8 cellular contexts compared by ENCODE assay signal in the genomic region with DNA sequence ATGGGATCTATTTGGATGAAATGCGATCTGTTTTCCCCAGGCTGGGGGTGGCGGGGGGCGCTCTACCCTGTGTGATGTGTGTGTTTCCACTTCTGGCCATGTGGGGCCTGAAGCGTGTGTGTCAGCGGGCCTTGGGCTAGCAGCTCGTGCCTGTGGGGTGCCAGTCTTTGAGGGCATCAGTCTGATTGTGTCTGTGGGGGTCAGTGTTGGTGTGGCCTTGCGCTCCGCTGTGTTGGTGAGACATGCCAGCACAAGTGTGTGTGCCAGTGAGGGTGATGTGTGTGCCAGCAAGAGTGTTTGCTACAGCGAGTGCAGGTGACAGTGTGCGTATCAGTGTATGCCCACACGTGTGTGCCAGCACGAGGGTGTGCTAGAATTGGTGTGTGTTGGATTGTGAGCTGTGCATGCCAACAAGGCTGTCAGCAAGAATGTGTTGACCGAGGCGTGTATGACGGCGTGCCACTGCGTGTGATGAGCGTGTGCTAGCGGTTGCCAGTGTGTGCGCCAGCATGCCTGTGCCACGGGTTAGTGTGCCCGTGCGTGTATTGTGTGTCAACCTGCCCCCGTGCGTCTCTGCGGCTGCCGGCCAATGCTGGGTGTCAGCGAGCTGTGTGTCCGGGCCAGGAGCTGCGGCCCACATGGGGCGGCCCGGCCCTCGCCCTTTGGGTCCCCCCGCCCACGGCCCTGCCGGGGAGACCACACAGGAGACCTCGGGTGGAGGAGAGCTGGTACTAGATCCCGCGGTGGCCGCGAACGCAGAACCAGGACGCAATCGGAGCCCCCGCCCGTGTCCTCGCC. TPM values are rescaled to one million over a fixed set of nuclear protein-coding genes. Genes with fewer than 3 reads are reported as not detected.
A peak's percentile ranks its signal among the peaks of the same experiment; 100 is the strongest.
DNase-seq lines count a peak whose midpoint lies in the region; ATAC-seq and TF ChIP-seq lines count a peak whose summit lies in the region.

No MANE protein-coding gene starts in this region.

- H3K9me3 ChIP-seq in CD4-positive, CD25-positive, alpha-beta regulatory T cell (ENCODE audit: control insufficient read depth in 2 of 2, low read length in 2 of 2) = no peaks in the 10 kb centered on the region
- H3K9me3 ChIP-seq in ectodermal cell (ENCODE audit: control insufficient read depth, low read length) = no peaks in the 10 kb centered on the region
- no peaks in the 10 kb centered on the region for H3K9me3 ChIP-seq in suprapubic skin

- no peaks in the 10 kb centered on the region for H3K36me3 ChIP-seq in CD4-positive, CD25-positive, alpha-beta regulatory T cell (ENCODE audit: control insufficient read depth, insufficient read depth, low read length)
- H3K36me3 ChIP-seq in ectodermal cell (ENCODE audit: control insufficient read depth, insufficient read depth, low read length) = no peaks in the 10 kb centered on the region
- no peaks in the 10 kb centered on the region for H3K36me3 ChIP-seq in suprapubic skin

- DNase-seq in CD4-positive, CD25-positive, alpha-beta regulatory T cell = peak in 2 of 3 donors; percentile 52 to 66
- DNase-seq in KBM-7 (peak; percentile 71), mesothelial cell of epicardium (ENCODE audit: low spot score in 2 of 2, unreplicated experiment in 2 of 2) (peak in 1 of 2 experiments; percentile 44), suprapubic skin (ENCODE audit: low spot score in 2 of 2) (peak in 1 of 2 donors; percentile 87)
- DNase-seq in activated CD4-positive, alpha-beta T cell treated with anti-CD3 and anti-CD28 coated beads, Interleukin-2, amount 10 ng/mL, durations not matched to agents 24 days and 14 days = peak; percentile 75

- intact Hi-C loops in activated CD4-positive, alpha-beta T cell treated with anti-CD3 and anti-CD28 coated beads, Interleukin-2, amount 10 ng/mL, durations not matched to agents 24 days and 14 days (cut with micrococcal nuclease) = loop anchor here (1.0 to 5.0 kb wide), 2 partner anchors 22 to 36 kb away; no protein-coding TSS in a partner anchor

- H3K27me3 Mint-ChIP-seq in CD4-positive, CD25-positive, alpha-beta regulatory T cell = no peaks in the 10 kb centered on the region
- no peaks in the 10 kb centered on the region for H3K27me3 Mint-ChIP-seq in activated CD4-positive, alpha-beta T cell treated with anti-CD3 and anti-CD28 coated beads, Interleukin-2, amount 10 ng/mL, durations not matched to agents 24 days and 14 days
- peaks cover 12% of the 10 kb centered on the region for H3K27me3 Mint-ChIP-seq in mesothelial cell of epicardium (ENCODE audit: low read depth)

- H3K27ac ChIP-seq in CD4-positive, CD25-positive, alpha-beta regulatory T cell (ENCODE audit: insufficient read depth, low read length, poor library complexity, severe bottlenecking) = peak overlapping the region; percentile 87
- H3K27ac ChIP-seq in ectodermal cell (ENCODE audit: insufficient read depth, low read depth, low read length, poor library complexity, severe bottlenecking) = no peak overlapping the region
- H3K27ac ChIP-seq in suprapubic skin = peak overlapping the region; percentile 90

- TF ChIP-seq EP300 in suprapubic skin (IDR thresholded peaks at IDR 0.05) = no peak

- ATAC-seq in CD4-positive, CD25-positive, alpha-beta regulatory T cell (ENCODE audit: low read depth in 2 of 2) = peak; percentile 18 to 40
- ATAC-seq in HG03045 (IDR thresholded peaks at IDR 0.05; ENCODE audit: unreplicated experiment) (no peak), GM21390 (IDR thresholded peaks at IDR 0.05; ENCODE audit: unreplicated experiment) (no peak)

- peak overlapping the region; percentile 88 to 99 (median 93) for H3K4me3 Mint-ChIP-seq in CD4-positive, CD25-positive, alpha-beta regulatory T cell
- H3K4me3 Mint-ChIP-seq in activated CD4-positive, alpha-beta T cell treated with anti-CD3 and anti-CD28 coated beads, Interleukin-2, amount 10 ng/mL, durations not matched to agents 24 days and 14 days = peak overlapping the region; percentile 79
- H3K4me3 Mint-ChIP-seq in mesothelial cell of epicardium = peak overlapping the region; percentile 72

- no peaks in the 10 kb centered on the region for H3K36me3 Mint-ChIP-seq in CD4-positive, CD25-positive, alpha-beta regulatory T cell
- no peaks in the 10 kb centered on the region for H3K36me3 Mint-ChIP-seq in activated CD4-positive, alpha-beta T cell treated with anti-CD3 and anti-CD28 coated beads, Interleukin-2, amount 10 ng/mL, durations not matched to agents 24 days and 14 days (ENCODE audit: low read depth)
- no peaks in the 10 kb centered on the region for H3K36me3 Mint-ChIP-seq in mesothelial cell of epicardium

- peak overlapping the region; percentile 20 for H3K4me3 ChIP-seq in CD4-positive, CD25-positive, alpha-beta regulatory T cell (ENCODE audit: low read depth, low read length)
- H3K4me3 ChIP-seq in ectodermal cell (ENCODE audit: insufficient read depth, low read depth, low read length) (peak overlapping the region; percentile 62), suprapubic skin (peak overlapping the region; percentile 60)

- TF ChIP-seq CTCF in mesothelial cell of epicardium (IDR thresholded peaks at IDR 0.05; ENCODE audit: unreplicated experiment) (no peak), suprapubic skin (IDR thresholded peaks at IDR 0.05) (no peak)

- in situ Hi-C loops in KBM-7 (cut with MboI; ENCODE audit: low pct_unique_long_range_greater_than_20kb, low sequenced_read_pairs) = no loop called here

- WGBS in ectodermal cell, 2 experiments = 8 to 9% methylated on average over 47 of the region's 47 CpGs
- 27% methylated on average over 12 of the region's 47 CpGs for WGBS in suprapubic skin

- H3K4me1 ChIP-seq in CD4-positive, CD25-positive, alpha-beta regulatory T cell (ENCODE audit: control insufficient read depth, insufficient read depth, low read length, poor library complexity, severe bottlenecking) = peaks cover 40% of the 10 kb centered on the region
- H3K4me1 ChIP-seq in ectodermal cell (ENCODE audit: control insufficient read depth, insufficient read depth, low read length) = peaks cover 36% of the 10 kb centered on the region
- peaks cover 65% of the 10 kb centered on the region for H3K4me1 ChIP-seq in suprapubic skin

- no peaks in the 10 kb centered on the region for H3K9me3 Mint-ChIP-seq in CD4-positive, CD25-positive, alpha-beta regulatory T cell
- H3K9me3 Mint-ChIP-seq in activated CD4-positive, alpha-beta T cell treated with anti-CD3 and anti-CD28 coated beads, Interleukin-2, amount 10 ng/mL, durations not matched to agents 24 days and 14 days = no peaks in the 10 kb centered on the region
- H3K9me3 Mint-ChIP-seq in mesothelial cell of epicardium = no peaks in the 10 kb centered on the region

- H3K4me1 Mint-ChIP-seq in CD4-positive, CD25-positive, alpha-beta regulatory T cell = peaks cover 13 to 76% (median 45%) of the 10 kb centered on the region in 4 donors
- H3K4me1 Mint-ChIP-seq in activated CD4-positive, alpha-beta T cell treated with anti-CD3 and anti-CD28 coated beads, Interleukin-2, amount 10 ng/mL, durations not matched to agents 24 days and 14 days = peaks cover 58% of the 10 kb centered on the region
- H3K4me1 Mint-ChIP-seq in mesothelial cell of epicardium = peaks cover 38% of the 10 kb centered on the region

- no peaks in the 10 kb centered on the region for H3K27me3 ChIP-seq in CD4-positive, CD25-positive, alpha-beta regulatory T cell (ENCODE audit: control insufficient read depth, insufficient read depth, low read length)
- H3K27me3 ChIP-seq in ectodermal cell (ENCODE audit: control insufficient read depth, insufficient read depth, low read length, poor library complexity, severe bottlenecking) (peaks cover 29% of the 10 kb centered on the region), suprapubic skin (no peaks in the 10 kb centered on the region)

- TF ChIP-seq POLR2A in suprapubic skin (IDR thresholded peaks at IDR 0.05) = no peak

- H3K27ac Mint-ChIP-seq in CD4-positive, CD25-positive, alpha-beta regulatory T cell = peak overlapping the region; percentile 91 to 96 (median 93)
- peak overlapping the region; percentile 83 for H3K27ac Mint-ChIP-seq in activated CD4-positive, alpha-beta T cell treated with anti-CD3 and anti-CD28 coated beads, Interleukin-2, amount 10 ng/mL, durations not matched to agents 24 days and 14 days
- peak overlapping the region; percentile 60 for H3K27ac Mint-ChIP-seq in mesothelial cell of epicardium

RNA-seq across cellular contexts. Expression of gene ARRB1, which starts 0.5 kb away (rescaled TPM):
- 36.1 TPM for total RNA-seq in CD4-positive, CD25-positive, alpha-beta regulatory T cell
- polyA plus RNA-seq in CD4-positive, CD25-positive, alpha-beta regulatory T cell = 1 to 10 TPM; 5.1 to 8.0 (median 5.8) TPM
- total RNA-seq in activated CD4-positive, alpha-beta T cell treated with anti-CD3 and anti-CD28 coated beads, Interleukin-2, amount 10 ng/mL, durations not matched to agents 24 days and 14 days = 22.7 and 23.8 TPM in 2 replicates
- 5.0 TPM for polyA plus RNA-seq in ectodermal cell (2013, experiment 1 of 4)
- polyA plus RNA-seq in ectodermal cell (2013, experiment 2 of 4) = 5.5 TPM
- polyA plus RNA-seq in ectodermal cell (2013, experiment 3 of 4) = 3.5 TPM
- polyA plus RNA-seq in ectodermal cell (2013, experiment 4 of 4) = 3.9 TPM
- total RNA-seq in mesothelial cell of epicardium = 15.9 to 17.5 TPM (median 16.5 TPM) in 3 replicates
- 10 to 100 TPM; 24.8 to 57.2 (median 38.4) TPM for total RNA-seq in suprapubic skin

RNA-seq across cellular contexts. Expression of gene RPS3, which starts 48.4 kb away (rescaled TPM):
- total RNA-seq in CD4-positive, CD25-positive, alpha-beta regulatory T cell = 3,495 TPM
- 1,000 to 10,000 TPM; 3,908 to 6,708 (median 5,568) TPM for polyA plus RNA-seq in CD4-positive, CD25-positive, alpha-beta regulatory T cell
- 3,383 and 3,385 TPM in 2 replicates for total RNA-seq in activated CD4-positive, alpha-beta T cell treated with anti-CD3 and anti-CD28 coated beads, Interleukin-2, amount 10 ng/mL, durations not matched to agents 24 days and 14 days
- 3,603 TPM for polyA plus RNA-seq in ectodermal cell (2013, experiment 1 of 4)
- 3,682 TPM for polyA plus RNA-seq in ectodermal cell (2013, experiment 2 of 4)
- 3,548 TPM for polyA plus RNA-seq in ectodermal cell (2013, experiment 3 of 4)
- polyA plus RNA-seq in ectodermal cell (2013, experiment 4 of 4) = 4,018 TPM
- 2,848 to 2,954 TPM (median 2,936 TPM) in 3 replicates for total RNA-seq in mesothelial cell of epicardium
- 1,000 to 10,000 TPM in 3 of 4 donors, 100 to 1,000 TPM in 1; 851 to 2,162 (median 1,899) TPM for total RNA-seq in suprapubic skin

Comparison
In these comparisons a context has a peak if more than half of its experiments do, and no peak if none do; other contexts are left out.
1. ATAC-seq: peak in CD4-positive, CD25-positive, alpha-beta regulatory T cell (2 of 2); none in HG03045 (single experiment) and GM21390 (single experiment).
2. Peak in every context shown above with its lines, with median percentiles within 50 percentile points of each other: H3K4me3 ChIP-seq, H3K27ac Mint-ChIP-seq and H3K4me3 Mint-ChIP-seq.